9 cellular contexts compared by ENCODE assay signal in the genomic region with DNA sequence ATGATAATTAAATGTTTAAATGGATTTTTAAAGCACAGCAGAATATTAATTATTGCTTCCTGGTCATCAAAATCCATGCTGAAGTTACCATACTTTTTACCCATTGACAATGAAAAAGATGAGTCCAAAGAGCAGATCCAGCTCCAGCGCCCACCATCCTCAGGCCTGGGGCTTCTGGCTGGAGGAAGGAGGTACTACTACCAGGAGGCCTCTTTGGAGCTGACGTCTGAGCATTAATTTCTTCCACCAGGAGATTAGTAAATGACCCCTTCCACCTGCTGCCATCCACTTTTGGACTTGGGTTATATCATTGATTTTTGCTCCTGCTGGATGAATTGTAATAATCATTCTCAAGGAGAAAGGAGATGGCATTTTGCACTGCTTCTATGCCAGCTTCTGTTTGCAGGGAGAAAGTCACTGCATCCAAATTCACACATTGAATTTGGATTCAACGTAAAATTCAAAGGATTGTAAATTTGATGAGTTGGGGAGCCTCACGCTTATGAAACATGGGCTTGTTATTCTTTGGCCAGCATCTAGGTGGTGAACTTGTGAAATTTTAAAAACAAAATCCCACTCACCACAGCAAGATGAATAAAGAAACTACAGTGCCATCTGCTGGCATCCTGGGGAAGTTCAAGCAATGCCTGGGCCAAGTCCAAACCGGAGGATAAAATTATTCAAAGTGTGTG.
A peak's percentile ranks its signal among the peaks of the same experiment; 100 is the strongest.
DNase-seq lines count a peak whose midpoint lies in the region; ATAC-seq lines count a peak whose summit lies in the region.
"Had no signal": no experiment of that assay in that cellular context is flagged by ENCODE, and none has a peak within 500 bp of the region (broad histone marks: within the 10 kb centered on the region; RNA-seq: fewer than 3 reads in every experiment).

No MANE protein-coding gene starts in this region.

- H3K4me3 Mint-ChIP-seq in T-helper 17 cell, result no peak overlapping the region

- H3K9me3 ChIP-seq in T-helper 17 cell (ENCODE audit: control insufficient read depth, low read length, poor library complexity, severe bottlenecking), result no peaks in the 10 kb centered on the region
- H3K9me3 ChIP-seq: BLaER1 treated with 17β-estradiol and CSF1 and Interleukin-3, amounts not matched to agents 10 nM and 100 nM had no signal

- ATAC-seq in HG02623 (IDR thresholded peaks at IDR 0.05; ENCODE audit: unreplicated experiment), result peak; percentile 80
- peak; percentile 72 for ATAC-seq in T-helper 17 cell

- DNase-seq in NCI-H2029 treated with DMSO at 0.1 percent for 48 hours (lab: John Stamatoyannopoulos, UW) (peak; percentile 5), NCI-H2029 (lab: John Stamatoyannopoulos, UW) (no peak), NCI-H1092 treated with DMSO at 0.1 percent for 48 hours (lab: John Stamatoyannopoulos, UW) (peak; percentile 53), T-helper 17 cell (peak in 2 of 3 donors; percentile 13 to 33), brain pericyte (ENCODE audit: low read depth, low spot score) (peak; percentile 52), iris pigment epithelial cell (ENCODE audit: low read depth) (peak; percentile 74)
- peak; percentile 11 to 39 (median 28) for DNase-seq in stimulated activated CD4-positive, alpha-beta T cell treated with anti-CD3 and anti-CD28 coated beads, Interleukin-1b, Interleukin-23, amount 100 ng/mL, for 24 hours (ENCODE audit: low read depth in 4 of 4, low spot score in 1 of 4)

- H3K27ac Mint-ChIP-seq in T-helper 17 cell, result no peak overlapping the region

- H3K4me1 Mint-ChIP-seq in T-helper 17 cell, result peaks cover 8% of the 10 kb centered on the region

- H3K27me3 Mint-ChIP-seq in T-helper 17 cell, result peaks cover 49% of the 10 kb centered on the region

- peaks cover 2% of the 10 kb centered on the region for H3K36me3 Mint-ChIP-seq in T-helper 17 cell (ENCODE audit: low read depth)
